Comparison of ENCODE assay signal across 8 cellular contexts in the genomic region with DNA sequence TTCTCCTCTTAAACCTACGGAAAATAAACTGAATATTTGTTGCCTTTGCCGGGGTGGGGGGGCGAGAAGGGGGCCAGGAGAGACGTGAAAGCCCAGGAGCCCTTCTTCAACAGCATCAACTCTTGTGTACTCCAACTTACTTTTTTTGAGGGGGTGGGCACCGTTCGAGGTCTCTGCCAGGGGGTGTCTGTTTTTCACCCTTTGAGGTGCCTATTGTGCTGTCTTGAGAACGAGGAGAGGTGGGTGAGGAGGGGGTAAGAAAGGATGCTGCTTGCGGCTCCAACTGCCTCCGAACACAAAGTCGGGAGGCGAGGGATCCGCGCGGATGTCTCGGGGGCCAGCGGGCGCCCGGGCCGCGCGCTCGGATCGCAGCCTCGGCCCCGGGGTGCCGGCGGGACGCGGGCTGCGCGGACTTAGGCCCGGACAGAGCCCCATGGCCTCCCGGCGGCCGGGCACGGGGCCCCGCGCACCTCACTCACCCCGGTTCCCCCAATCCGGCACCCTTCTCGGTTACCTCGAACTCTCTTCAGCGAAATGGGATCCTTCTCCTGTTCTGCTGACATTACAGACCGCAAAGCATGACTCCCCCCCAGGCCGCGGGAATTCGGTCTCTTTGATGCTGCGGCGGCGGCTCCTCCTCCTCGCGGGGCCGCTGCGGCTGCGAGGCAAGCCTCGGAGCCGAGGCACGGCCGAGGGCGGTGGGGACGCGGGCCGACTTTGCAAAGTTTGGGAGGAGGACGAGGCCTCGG. TPM values are rescaled to one million over a fixed set of nuclear protein-coding genes. Genes with fewer than 3 reads are reported as not detected.
DNase-seq lines count a peak whose midpoint lies in the region; ATAC-seq and TF ChIP-seq lines count a peak whose summit lies in the region.

No MANE protein-coding gene starts in this region.

- no peak overlapping the region for H3T11ph ChIP-seq in H9 (ENCODE audit: low read length)

- H3K23ac ChIP-seq in H9 (ENCODE audit: insufficient read length, low read depth, low read length), result no peak overlapping the region

- H4K91ac ChIP-seq in H9 (ENCODE audit: insufficient read length, low read depth, low read length), result no peak overlapping the region

- no peak overlapping the region for H3K56ac ChIP-seq in H9 (ENCODE audit: insufficient read length, low read depth, low read length)

- H3K4me2 ChIP-seq in H9 (ENCODE audit: insufficient read depth, insufficient read length, low read length), result peak overlapping the region; percentile 62

- H3K27ac Mint-ChIP-seq in H9, result no peak overlapping the region
- H3K27ac Mint-ChIP-seq in stimulated activated naive CD8-positive, alpha-beta T cell treated with anti-CD3 and anti-CD28 coated beads, Interleukin-15, amount 100 ng/mL, for 72 hours, result no peak overlapping the region

- H2AK5ac ChIP-seq in H9 (ENCODE audit: insufficient read length, low read length), result no peak overlapping the region

- WGBS in H9 (ENCODE audit: extremely low coverage, insufficient read length, low lambda C conversion rate), result no CpG with 5 or more reads among the region's 65 CpGs

- H2AFZ ChIP-seq in H9 (ENCODE audit: low read length), result no peak overlapping the region

- no peak overlapping the region for H2BK20ac ChIP-seq in H9 (ENCODE audit: low read depth, low read length, poor library complexity, severe bottlenecking)

- no peak overlapping the region for H2BK120ac ChIP-seq in H9 (ENCODE audit: low read depth, low read length, poor library complexity, severe bottlenecking)

- H3K14ac ChIP-seq in H9 (ENCODE audit: insufficient read depth, low read length), result peak overlapping the region; percentile 81; the same call in 1 of the 2 replicates

- H3K27ac ChIP-seq in H9 (ENCODE audit: insufficient read length, low read depth, low read length) (no peak overlapping the region), layer of hippocampus (ENCODE audit: low read depth, low read length) (peak overlapping the region; percentile 38)

- H3K36me3 Mint-ChIP-seq in H9 (ENCODE audit: insufficient read depth in 1 of 3, low read depth in 3 of 3), result peaks cover 0 to 8% (median 2%) of the 10 kb centered on the region in 3 experiments; a peak in 2 of 7 replicates

- H3K79me1 ChIP-seq in H9 (ENCODE audit: insufficient read depth, low read depth, low read length, poor library complexity, severe bottlenecking), result no peaks in the 10 kb centered on the region

- peak overlapping the region; percentile 65 to 81 for H3K4me3 Mint-ChIP-seq in H9
- H3K4me3 Mint-ChIP-seq in stimulated activated naive CD8-positive, alpha-beta T cell treated with anti-CD3 and anti-CD28 coated beads, Interleukin-15, amount 100 ng/mL, for 72 hours, result peak overlapping the region; percentile 68 to 69

- no peak overlapping the region for H2BK15ac ChIP-seq in H9 (ENCODE audit: low read depth, low read length)

- H3K9me3 Mint-ChIP-seq in H9, result peaks cover 0 to 8% of the 10 kb centered on the region in 2 experiments; a peak in 2 of 5 replicates
- no peaks in the 10 kb centered on the region for H3K9me3 Mint-ChIP-seq in stimulated activated naive CD8-positive, alpha-beta T cell treated with anti-CD3 and anti-CD28 coated beads, Interleukin-15, amount 100 ng/mL, for 72 hours

- peaks cover 21% of the 10 kb centered on the region; the same call in 1 of the 2 replicates for H3K27me3 ChIP-seq in H9 (ENCODE audit: insufficient read depth, low read length)
- peaks cover 2% of the 10 kb centered on the region for H3K27me3 ChIP-seq in layer of hippocampus (ENCODE audit: control insufficient read depth, insufficient read depth, low read length)

- H3K4me1 Mint-ChIP-seq in H9, result peaks cover 2 to 3% of the 10 kb centered on the region in 2 experiments; a peak in 2 of 4 replicates
- H3K4me1 Mint-ChIP-seq in stimulated activated naive CD8-positive, alpha-beta T cell treated with anti-CD3 and anti-CD28 coated beads, Interleukin-15, amount 100 ng/mL, for 72 hours, result no peaks in the 10 kb centered on the region

- DNase-seq in GM03348 (ENCODE audit: low spot score), result peak; percentile 84
- peak; percentile 43 for DNase-seq in H9
- peak; percentile 70 for DNase-seq in RPMI7951 (ENCODE audit: low read depth)
- peak; percentile 39 for DNase-seq in cerebellum (ENCODE audit: low spot score)
- peak in 1 of 2 donors; percentile 8 for DNase-seq in stimulated activated naive CD8-positive, alpha-beta T cell treated with anti-CD3 and anti-CD28 coated beads, Interleukin-15, amount 100 ng/mL, for 72 hours
- no peak for DNase-seq in KG1 (lab: John Stamatoyannopoulos, UW)
- no peak for DNase-seq in MV-4-11 (lab: John Stamatoyannopoulos, UW)

- H3K18ac ChIP-seq in H9 (ENCODE audit: insufficient read length, low read depth, low read length), result no peak overlapping the region

- no peak overlapping the region for H2BK5ac ChIP-seq in H9 (ENCODE audit: insufficient read length, low read length)

- no peak overlapping the region for H4K8ac ChIP-seq in H9 (replicated peaks; ENCODE audit: insufficient read length, low read depth, low read length)

- H3K9me3 ChIP-seq in H9 (ENCODE audit: control insufficient read depth, low read depth, low read length), result no peaks in the 10 kb centered on the region

- H3K4ac ChIP-seq in H9 (ENCODE audit: low read depth, low read length), result no peak overlapping the region

- no peaks in the 10 kb centered on the region for H3K4me1 ChIP-seq in H9 (ENCODE audit: insufficient read depth, low read length)

- H3K27me3 Mint-ChIP-seq in H9 (ENCODE audit: low read depth), result peaks cover 42% of the 10 kb centered on the region
- H3K27me3 Mint-ChIP-seq in stimulated activated naive CD8-positive, alpha-beta T cell treated with anti-CD3 and anti-CD28 coated beads, Interleukin-15, amount 100 ng/mL, for 72 hours, result peaks cover 46% of the 10 kb centered on the region

- H3K9ac ChIP-seq in H9 (ENCODE audit: extremely low read depth, insufficient read length, low read length), result peak overlapping the region; percentile 22

- no peak overlapping the region for H2BK12ac ChIP-seq in H9 (ENCODE audit: insufficient read length, low read depth, low read length)

- no peak for TF ChIP-seq CTCF in H9 (conservative IDR thresholded peaks at IDR 0.05)

- no peak overlapping the region for H4K5ac ChIP-seq in H9 (ENCODE audit: insufficient read length, low read depth, low read length)

- no peaks in the 10 kb centered on the region for H4K20me1 ChIP-seq in H9 (ENCODE audit: control insufficient read depth, insufficient read depth, insufficient read length)

- H3K23me2 ChIP-seq in H9 (ENCODE audit: insufficient read length, low read depth, low read length, poor library complexity, severe bottlenecking), result peaks cover 13% of the 10 kb centered on the region

- H3K79me2 ChIP-seq in H9 (ENCODE audit: insufficient read depth, low read length), result no peaks in the 10 kb centered on the region

- peak; percentile 62 for ATAC-seq in stimulated activated naive CD8-positive, alpha-beta T cell treated with anti-CD3 and anti-CD28 coated beads, Interleukin-15, amount 100 ng/mL, for 72 hours

RNA-seq across cellular contexts. Expression of gene PYGO1, which starts 0.7 kb away (rescaled TPM):
- total RNA-seq in H9 (2021) (0.59 and 0.83 TPM in 2 replicates), cerebellum (55.6 TPM)
- 9.7 and 11.3 TPM in 2 replicates for total RNA-seq in RPMI7951 (2014; rRNA removed; shearing (Covaris generic))

Comparison
In these comparisons a context has a peak if more than half of its experiments do, and no peak if none do; other contexts are left out.
1. DNase-seq: peak in GM03348 (single experiment), H9 (single experiment), RPMI7951 (single experiment) and cerebellum (single experiment); none in KG1 (single experiment) and MV-4-11 (single experiment).